Comparison of ENCODE assay signal across 15 cellular contexts in the genomic region with DNA sequence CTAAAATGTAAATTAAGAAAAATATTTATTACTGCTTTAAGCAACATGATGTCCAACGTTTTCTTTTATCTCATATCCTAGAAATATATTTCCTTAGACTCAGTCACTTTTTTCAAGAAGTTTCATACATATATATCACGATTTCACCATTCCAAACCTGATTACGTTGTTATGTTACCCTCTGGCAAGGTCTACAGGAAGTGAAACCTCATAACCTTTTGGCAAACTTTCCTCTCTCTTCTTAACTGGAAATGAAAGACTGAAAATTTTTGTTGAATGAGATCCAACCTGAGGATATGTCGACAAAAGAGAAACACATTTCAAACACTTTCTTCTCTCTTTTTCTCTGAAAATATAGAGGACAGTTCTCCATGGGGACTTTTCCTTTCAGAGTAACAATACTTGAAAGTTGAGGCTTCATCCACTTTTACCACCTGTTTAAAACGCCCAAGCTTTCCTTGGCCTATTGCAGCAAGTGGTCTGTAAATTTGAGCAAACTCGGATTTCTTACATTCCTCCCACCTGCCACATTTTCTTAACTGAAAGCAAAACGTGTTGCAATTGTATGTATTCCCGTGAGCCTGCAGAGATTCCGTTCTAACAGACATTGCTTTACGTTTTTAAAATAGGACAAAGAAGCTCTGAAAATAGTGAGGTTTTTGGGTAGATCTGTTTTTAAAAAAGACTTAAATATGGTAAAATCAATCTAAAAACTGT.
DNase-seq lines count a peak whose midpoint lies in the region; ATAC-seq and TF ChIP-seq lines count a peak whose summit lies in the region.
"Had no signal": no experiment of that assay in that cellular context is flagged by ENCODE, and none has a peak within 500 bp of the region (broad histone marks: within the 10 kb centered on the region; RNA-seq: fewer than 3 reads in every experiment).

No MANE protein-coding gene starts in this region.

- TF ChIP-seq POLR2A in gastrocnemius medialis (IDR thresholded peaks at IDR 0.05), result no peak
- TF ChIP-seq POLR2A in suprapubic skin (IDR thresholded peaks at IDR 0.05), result no peak

- in situ Hi-C loops in gastrocnemius medialis (cut with MboI; ENCODE audit: low sequenced_read_pairs in 4 of 4), result no loop called here

- WGBS in suprapubic skin, result 50% methylated on average over 10 of the region's 10 CpGs

- TF ChIP-seq CTCF in gastrocnemius medialis (IDR thresholded peaks at IDR 0.05 in 4 of 5, conservative IDR thresholded peaks at IDR 0.05 in 1 of 5), result no peak
- no peak for TF ChIP-seq CTCF in suprapubic skin (IDR thresholded peaks at IDR 0.05)

- intact Hi-C loops in gastrocnemius medialis (cut with DNase I; ENCODE audit: low total_unique reads), result no loop called here
- intact Hi-C loops in posterior cingulate gyrus (cut with DNase I), result no loop called here

- H3K27me3 ChIP-seq in gastrocnemius medialis (no peaks in the 10 kb centered on the region), suprapubic skin (no peaks in the 10 kb centered on the region)

- DNase-seq in NCI-H226, result peak; percentile 68
- DNase-seq in amniotic epithelial cell (ENCODE audit: low read depth), result peak; percentile 30
- peak; percentile 54 for DNase-seq in fibroblast of peridontal ligament (ENCODE audit: extremely low read depth)
- DNase-seq in gastrocnemius medialis, result no peak
- DNase-seq in posterior cingulate gyrus, result no peak
- DNase-seq in suprapubic skin (ENCODE audit: low spot score in 2 of 2), result no peak
- DNase-seq: activated CD4-positive, alpha-beta T cell treated with anti-CD3 and anti-CD28 coated beads, Interleukin-2, amount 10 ng/mL, durations not matched to agents 24 days and 14 days; activated T-cell treated with anti-CD3 and anti-CD28 coated beads, Interleukin-2, amount 50 U/mL, for 1 hour; DMS79 treated with DMSO at 0.1 percent for 48 hours; GOT3; lower lobe of right lung; NCI-H1048; nephron progenitor cell had no signal

- no peak for ATAC-seq in gastrocnemius medialis
- ATAC-seq in HG03354 (IDR thresholded peaks at IDR 0.05; ENCODE audit: poor library complexity, severe bottlenecking, unreplicated experiment), result no peak

- TF ChIP-seq EP300 in suprapubic skin (IDR thresholded peaks at IDR 0.05), result no peak

- H3K27ac ChIP-seq in gastrocnemius medialis (no peak overlapping the region), suprapubic skin (no peak overlapping the region)
- H3K27ac ChIP-seq: C4-2B, lower lobe of right lung had no signal

- H3K36me3 ChIP-seq in gastrocnemius medialis (no peaks in the 10 kb centered on the region), suprapubic skin (no peaks in the 10 kb centered on the region)
- H3K36me3 ChIP-seq: lower lobe of right lung had no signal

- H3K4me1 ChIP-seq in gastrocnemius medialis (no peaks in the 10 kb centered on the region), suprapubic skin (no peaks in the 10 kb centered on the region)
- H3K4me1 ChIP-seq: lower lobe of right lung had no signal

- H3K4me3 ChIP-seq in gastrocnemius medialis (peak overlapping the region; percentile 7 to 28 (median 14)), suprapubic skin (no peak overlapping the region)
- H3K4me3 ChIP-seq: lower lobe of right lung had no signal

- H3K9me3 ChIP-seq in gastrocnemius medialis, result no peaks in the 10 kb centered on the region
- H3K9me3 ChIP-seq in suprapubic skin, result no peaks in the 10 kb centered on the region

Comparison
In these comparisons a context has a peak if more than half of its experiments do, and no peak if none do; other contexts are left out.
1. DNase-seq: peak in NCI-H226 (single experiment), amniotic epithelial cell (single experiment) and fibroblast of peridontal ligament (single experiment); none in gastrocnemius medialis (0 of 2), posterior cingulate gyrus (0 of 10) and suprapubic skin (0 of 2).